In the genomic region with DNA sequence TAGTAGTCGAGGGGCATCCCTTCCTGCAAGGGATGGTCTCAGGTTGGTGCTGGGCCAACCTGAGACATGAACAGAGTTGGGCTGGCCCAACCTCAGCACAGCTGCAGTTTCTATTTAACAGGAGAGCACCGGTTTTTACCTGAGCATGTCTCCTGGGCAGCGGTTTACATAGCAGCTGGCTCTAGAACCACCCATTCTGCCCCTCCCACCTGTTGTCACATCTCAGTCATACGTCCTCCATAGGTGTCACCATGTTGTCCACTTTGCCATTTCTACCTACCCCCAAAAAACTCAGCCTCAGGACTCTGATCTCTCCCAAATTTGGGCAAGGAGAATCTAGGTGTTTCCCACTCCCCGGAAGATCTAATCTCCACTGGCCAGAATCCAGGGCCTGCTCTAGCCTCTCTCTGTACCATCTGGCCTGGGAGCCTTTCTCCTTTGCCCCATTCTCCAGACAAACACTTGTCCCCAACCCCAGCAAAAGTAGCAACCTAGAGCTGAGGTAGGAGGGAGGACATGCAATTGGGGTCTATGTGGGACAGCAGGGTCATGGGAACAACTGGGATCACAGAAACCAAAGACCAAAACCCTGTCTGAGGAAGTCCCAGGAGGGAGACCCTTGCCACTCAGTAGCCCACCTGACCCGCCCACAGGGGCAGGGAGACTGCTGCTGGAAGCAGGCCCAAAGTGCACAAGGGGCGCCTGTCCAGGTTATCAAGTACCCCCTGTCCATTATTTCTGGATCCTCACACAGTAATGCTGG, we compare ENCODE assay signal across 18 cellular contexts.
"Had no signal": no experiment of that assay in that cellular context is flagged by ENCODE, and none has a peak within 500 bp of the region (broad histone marks: within the 10 kb centered on the region; RNA-seq: fewer than 3 reads in every experiment).

No MANE protein-coding gene starts in this region.

- H3K4me3 Mint-ChIP-seq: activated CD4-positive, alpha-beta T cell treated with anti-CD3 and anti-CD28 coated beads, Interleukin-2, amount 10 ng/mL, durations not matched to agents 24 days and 14 days; activated CD8-positive, alpha-beta T cell treated with anti-CD3 and anti-CD28 coated beads for 36 hours; activated naive CD4-positive, alpha-beta T cell treated with anti-CD3 and anti-CD28 coated beads for 36 hours; activated T-helper 17 cell treated with anti-CD3 and anti-CD28 coated beads, Interleukin-2, amount 50 U/mL, for 72 hours; stimulated activated effector memory CD8-positive, alpha-beta T cell treated with anti-CD3 and anti-CD28 coated beads, Interleukin-12 subunit alpha, Interleukin-12 subunit beta, amount 100 ng/mL, for 72 hours had no signal

- ATAC-seq: activated CD8-positive, alpha-beta T cell treated with anti-CD3 and anti-CD28 coated beads for 36 hours; activated T-helper 17 cell treated with anti-CD3 and anti-CD28 coated beads, Interleukin-2, amount 50 U/mL, for 72 hours; left lung; mucosa of descending colon; stimulated activated effector memory CD8-positive, alpha-beta T cell treated with anti-CD3 and anti-CD28 coated beads, Interleukin-12 subunit alpha, Interleukin-12 subunit beta, amount 100 ng/mL, for 72 hours had no signal

- DNase-seq: activated CD4-positive, alpha-beta T cell treated with anti-CD3 and anti-CD28 coated beads, Interleukin-2, amount 10 ng/mL, durations not matched to agents 24 days and 14 days; activated CD4-positive, CD25-positive, alpha-beta regulatory T cell; activated CD8-positive, alpha-beta T cell treated with anti-CD3 and anti-CD28 coated beads for 36 hours; activated naive CD4-positive, alpha-beta T cell treated with anti-CD3 and anti-CD28 coated beads for 36 hours; activated T-cell treated with anti-CD3 and anti-CD28 coated beads, Interleukin-2, amount 50 U/mL, for 1 hour; brain microvascular endothelial cell; left lung; mucosa of descending colon; naive B cell; sigmoid colon; stimulated activated CD4-positive, alpha-beta T cell treated with anti-CD3 and anti-CD28 coated beads, Interleukin-4, amount 100 ng/mL, for 24 hours; stomach; T-helper 1 cell; T-helper 9 cell; trophoblast cell had no signal

- H3K4me1 Mint-ChIP-seq: activated CD4-positive, alpha-beta T cell treated with anti-CD3 and anti-CD28 coated beads, Interleukin-2, amount 10 ng/mL, durations not matched to agents 24 days and 14 days; activated T-helper 17 cell treated with anti-CD3 and anti-CD28 coated beads, Interleukin-2, amount 50 U/mL, for 72 hours; stimulated activated effector memory CD8-positive, alpha-beta T cell treated with anti-CD3 and anti-CD28 coated beads, Interleukin-12 subunit alpha, Interleukin-12 subunit beta, amount 100 ng/mL, for 72 hours had no signal

- H3K27ac Mint-ChIP-seq: activated CD4-positive, alpha-beta T cell treated with anti-CD3 and anti-CD28 coated beads, Interleukin-2, amount 10 ng/mL, durations not matched to agents 24 days and 14 days; activated CD8-positive, alpha-beta T cell treated with anti-CD3 and anti-CD28 coated beads for 36 hours; activated T-helper 17 cell treated with anti-CD3 and anti-CD28 coated beads, Interleukin-2, amount 50 U/mL, for 72 hours; naive B cell; stimulated activated effector memory CD8-positive, alpha-beta T cell treated with anti-CD3 and anti-CD28 coated beads, Interleukin-12 subunit alpha, Interleukin-12 subunit beta, amount 100 ng/mL, for 72 hours had no signal

- H3K27me3 Mint-ChIP-seq: activated CD4-positive, alpha-beta T cell treated with anti-CD3 and anti-CD28 coated beads, Interleukin-2, amount 10 ng/mL, durations not matched to agents 24 days and 14 days; activated CD8-positive, alpha-beta T cell treated with anti-CD3 and anti-CD28 coated beads for 36 hours; activated T-helper 17 cell treated with anti-CD3 and anti-CD28 coated beads, Interleukin-2, amount 50 U/mL, for 72 hours; naive B cell had no signal

- H3K9me3 Mint-ChIP-seq: activated CD4-positive, alpha-beta T cell treated with anti-CD3 and anti-CD28 coated beads, Interleukin-2, amount 10 ng/mL, durations not matched to agents 24 days and 14 days; activated CD8-positive, alpha-beta T cell treated with anti-CD3 and anti-CD28 coated beads for 36 hours; activated naive CD4-positive, alpha-beta T cell treated with anti-CD3 and anti-CD28 coated beads for 36 hours; activated T-helper 17 cell treated with anti-CD3 and anti-CD28 coated beads, Interleukin-2, amount 50 U/mL, for 72 hours; naive B cell; neural progenitor cell; stimulated activated effector memory CD8-positive, alpha-beta T cell treated with anti-CD3 and anti-CD28 coated beads, Interleukin-12 subunit alpha, Interleukin-12 subunit beta, amount 100 ng/mL, for 72 hours had no signal
